8 cellular contexts compared by ENCODE assay signal in the genomic region with DNA sequence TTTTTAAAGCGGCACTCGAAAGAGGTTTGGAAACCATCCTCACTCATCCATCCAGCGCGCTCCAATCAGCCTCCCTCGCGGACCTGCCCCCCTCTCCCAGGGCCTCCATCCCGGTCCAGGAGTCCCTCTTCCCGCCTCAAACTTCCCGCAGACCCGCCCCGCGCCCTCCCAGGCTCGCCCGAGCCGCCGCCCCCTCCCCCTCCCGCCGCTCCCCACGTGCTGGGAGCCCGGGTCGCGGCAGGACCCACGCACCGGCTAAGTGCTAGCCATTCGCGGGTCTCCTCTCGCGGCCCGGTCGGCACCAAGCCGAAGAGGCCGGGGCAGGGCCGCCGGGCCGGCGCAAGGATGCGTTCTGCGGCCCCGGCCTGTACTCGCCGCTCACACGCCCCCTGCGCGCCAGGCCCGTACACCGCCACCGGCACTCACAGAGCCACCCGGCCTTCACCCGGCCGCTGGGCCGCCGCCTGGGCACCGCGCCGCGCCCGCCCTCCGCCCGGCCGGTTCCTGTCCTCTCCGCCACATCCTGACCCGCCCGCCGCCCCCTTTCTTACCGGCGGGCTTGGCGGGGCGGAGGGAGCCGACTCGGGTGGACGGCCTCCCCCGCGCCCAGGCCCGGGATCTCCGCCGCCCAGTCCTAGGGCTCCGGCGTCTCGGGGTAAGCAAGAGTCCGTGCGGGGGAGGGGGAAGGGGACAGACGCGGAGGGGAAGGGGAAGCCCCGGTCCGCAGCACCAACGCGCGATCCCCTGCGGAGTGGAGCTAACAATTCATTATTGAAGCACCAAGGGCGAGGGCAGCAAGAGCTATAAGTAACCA. TPM values are rescaled to one million over a fixed set of nuclear protein-coding genes. Genes with fewer than 3 reads are reported as not detected.
A peak's percentile ranks its signal among the peaks of the same experiment; 100 is the strongest.
DNase-seq lines count a peak whose midpoint lies in the region; ATAC-seq and TF ChIP-seq lines count a peak whose summit lies in the region.

No MANE protein-coding gene starts in this region.

- WGBS in prostate gland: 1% methylated on average over 55 of the region's 90 CpGs

- H3K4me1 Mint-ChIP-seq in CD4-positive, alpha-beta memory T cell: peaks cover 36 to 87% (median 52%) of the 10 kb centered on the region in 4 donors

- no peaks in the 10 kb centered on the region for H3K27me3 Mint-ChIP-seq in CD4-positive, alpha-beta memory T cell

- CTCF ChIA-PET in CD4-positive, alpha-beta memory T cell (lab: Charles Lee; ENCODE audit: partially characterized antibody): interaction anchor here (1.0 to 4.6 kb wide), 4 partner anchors 9 to 132 kb away, joined by 3 to 26 read pairs (median 6); no protein-coding TSS in a partner anchor

- in situ Hi-C loops in SK-MEL-5 (cut with HindIII; ENCODE audit: low pct_unique_long_range_greater_than_20kb, low sequenced_read_pairs): no loop called here

- no peaks in the 10 kb centered on the region for H3K9me3 ChIP-seq in CD4-positive, alpha-beta memory T cell (ENCODE audit: control insufficient read depth in 1 of 2, low read length in 2 of 2)
- H3K9me3 ChIP-seq in left ventricle myocardium inferior (replicated peaks) (no peaks in the 10 kb centered on the region), prostate gland (no peaks in the 10 kb centered on the region)

- H3K9me3 Mint-ChIP-seq in CD4-positive, alpha-beta memory T cell: peaks cover 0 to 4% (median 0%) of the 10 kb centered on the region in 8 donors

- POLR2A ChIA-PET in CD4-positive, alpha-beta memory T cell (lab: Charles Lee; ENCODE audit: partially characterized antibody): interaction anchor here (0.6 to 9.4 kb wide), 34 partner anchors 9 to 1995 kb away, joined by 3 to 144 read pairs (median 7); partner anchors contain the start of genes LNPEP, RIOK2 and ST8SIA4

- H3K36me3 Mint-ChIP-seq in CD4-positive, alpha-beta memory T cell: peaks cover 13 to 60% of the 10 kb centered on the region in 2 donors

- H3K27me3 ChIP-seq in CD4-positive, alpha-beta memory T cell (ENCODE audit: insufficient read depth, low read length): no peaks in the 10 kb centered on the region
- no peaks in the 10 kb centered on the region for H3K27me3 ChIP-seq in left ventricle myocardium inferior (ENCODE audit: low read depth)
- no peaks in the 10 kb centered on the region for H3K27me3 ChIP-seq in prostate gland (replicated peaks; ENCODE audit: insufficient read depth)

- peak in 2 of 5 donors; percentile 48 to 57 for DNase-seq in CD4-positive, alpha-beta memory T cell
- peak; percentile 60 for DNase-seq in SK-MEL-5 (ENCODE audit: low read depth, low spot score)
- DNase-seq in amygdala (lab: John Stamatoyannopoulos, UW): peak in 45 of 56 donors; percentile 5 to 79 (median 53)
- peak; percentile 74 for DNase-seq in left ventricle myocardium inferior
- peak; percentile 68 for DNase-seq in prostate gland (ENCODE audit: low spot score)
- DNase-seq in GM19240 (ENCODE audit: insufficient read length, low spot score): no peak

- ATAC-seq in GM19452 (IDR thresholded peaks at IDR 0.05; ENCODE audit: unreplicated experiment) (peak; percentile 22), HG03521 (IDR thresholded peaks at IDR 0.05; ENCODE audit: unreplicated experiment) (peak; percentile 30)

- H3K4me1 ChIP-seq in CD4-positive, alpha-beta memory T cell (ENCODE audit: insufficient read depth, low read length): peaks cover 72% of the 10 kb centered on the region
- H3K4me1 ChIP-seq in left ventricle myocardium inferior (peaks cover 77% of the 10 kb centered on the region), prostate gland (replicated peaks) (peaks cover 5% of the 10 kb centered on the region)

- H3K36me3 ChIP-seq in CD4-positive, alpha-beta memory T cell (ENCODE audit: insufficient read depth, low read length): peaks cover 19% of the 10 kb centered on the region
- H3K36me3 ChIP-seq in left ventricle myocardium inferior (peaks cover 27% of the 10 kb centered on the region), prostate gland (no peaks in the 10 kb centered on the region)

- peak overlapping the region; percentile 93 to 99 (median 98) for H3K4me3 Mint-ChIP-seq in CD4-positive, alpha-beta memory T cell

- peak overlapping the region; percentile 47 to 84 for H3K4me3 ChIP-seq in CD4-positive, alpha-beta memory T cell (ENCODE audit: low read length in 2 of 2)
- H3K4me3 ChIP-seq in left ventricle myocardium inferior (peak overlapping the region; percentile 91), prostate gland (peak overlapping the region; percentile 85 to 88)

- peak overlapping the region; percentile 100 for H3K27ac ChIP-seq in CD4-positive, alpha-beta memory T cell (ENCODE audit: low read depth, low read length)
- peak overlapping the region; percentile 100 for H3K27ac ChIP-seq in left ventricle myocardium inferior (replicated peaks)
- H3K27ac ChIP-seq in prostate gland: peak overlapping the region; percentile 97 to 100

- intact Hi-C loops in CD4-positive, alpha-beta memory T cell (cut with micrococcal nuclease): loop anchor here (1.0 to 10.0 kb wide), 4 partner anchors 11 to 1745 kb away; partner anchors contain the start of genes FAM174A and RIOK2
- intact Hi-C loops in left ventricle myocardium inferior (cut with micrococcal nuclease): no loop called here
- intact Hi-C loops in prostate gland (cut with DNase I): loop anchor here (5.0 kb wide), 2 partner anchors 104 to 1426 kb away; no protein-coding TSS in a partner anchor

- H3K27ac Mint-ChIP-seq in CD4-positive, alpha-beta memory T cell: peak overlapping the region; percentile 99 to 100 (median 100)

- no peak for TF ChIP-seq CTCF in left ventricle myocardium inferior (IDR thresholded peaks at IDR 0.05; ENCODE audit: borderline replicate concordance)
- TF ChIP-seq CTCF in prostate gland (IDR thresholded peaks at IDR 0.05): peak in 1 of 4 experiments; percentile 9

- no peak for TF ChIP-seq POLR2A in prostate gland (IDR thresholded peaks at IDR 0.05)

RNA-seq across cellular contexts. Expression of gene CHD1, which starts 0.6 kb away (rescaled TPM):
- total RNA-seq in CD4-positive, alpha-beta memory T cell: 10 to 100 TPM; 91.2 to 93.9 TPM
- polyA plus RNA-seq in CD4-positive, alpha-beta memory T cell: 10 to 100 TPM in 1 of 2 donors, 1 to 10 TPM in 1; 6.6 to 15.1 TPM
- total RNA-seq in SK-MEL-5 (2014; rRNA removed; shearing (Covaris generic)): 107 and 111 TPM in 2 replicates
- 37.3 and 49.6 TPM in 2 replicates for polyA plus RNA-seq in SK-MEL-5 (2015; cell fraction: cytosol; rRNA removed)
- polyA plus RNA-seq in SK-MEL-5 (2015; cell fraction: nucleus; rRNA removed): 223 and 239 TPM in 2 replicates
- 11.6 TPM for total RNA-seq in left ventricle myocardium inferior
- 10 to 100 TPM; 38.5 to 52.9 TPM for total RNA-seq in prostate gland
